ENCODE assay signal across 8 cellular contexts in the genomic region with DNA sequence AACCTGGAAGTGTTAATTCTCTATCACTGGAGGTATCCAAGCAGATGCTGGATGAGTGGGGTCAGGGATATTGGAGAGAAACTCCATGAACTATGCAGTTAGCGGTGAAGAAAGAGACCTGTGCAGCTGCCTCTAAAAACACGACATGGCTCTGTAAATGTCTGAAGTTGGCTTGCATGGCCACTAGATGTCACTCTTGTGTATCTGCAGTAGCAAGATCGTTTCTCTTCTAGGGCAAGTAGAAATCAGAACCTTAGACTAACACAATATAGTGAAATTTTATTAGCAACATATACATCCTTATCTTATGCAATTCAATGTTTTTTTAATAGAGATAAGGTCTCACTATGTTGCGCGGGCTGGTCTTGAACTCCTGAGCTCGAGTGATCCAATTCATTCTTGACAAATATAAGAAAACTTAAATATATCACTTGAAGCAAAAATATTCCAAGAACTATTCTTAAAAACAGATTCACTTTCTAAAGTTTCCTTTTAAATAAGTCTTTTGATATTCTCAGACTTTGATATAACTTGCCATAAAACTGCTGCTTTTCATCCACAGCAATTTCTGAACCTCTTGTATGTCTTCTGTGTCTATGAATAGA. TPM values are rescaled to one million over a fixed set of nuclear protein-coding genes. Genes with fewer than 3 reads are reported as not detected.
DNase-seq lines count a peak whose midpoint lies in the region; ATAC-seq and TF ChIP-seq lines count a peak whose summit lies in the region.

No MANE protein-coding gene starts in this region.

- POLR2A ChIA-PET in activated CD4-positive, alpha-beta T cell treated with anti-CD3 and anti-CD28 coated beads, Interleukin-2, amount 10 ng/mL, durations not matched to agents 7 days and 5 days (lab: Charles Lee) = no interaction called here

- CTCF ChIA-PET in activated CD4-positive, alpha-beta T cell treated with anti-CD3 and anti-CD28 coated beads, Interleukin-2, amount 10 ng/mL, durations not matched to agents 7 days and 5 days (lab: Charles Lee) = interaction anchor here (0.8 to 2.6 kb wide), 6 partner anchors 10 to 204 kb away, joined by 3 to 11 read pairs (median 4); no protein-coding TSS in a partner anchor

- peak; percentile 57 to 66 for ATAC-seq in natural killer cell treated with Interleukin-12 subunit alpha and Interleukin-12 subunit beta and Interleukin-15 and Interleukin-18, amount 100 ng/mL, for 72 hours
- no peak for ATAC-seq in HG03354 (IDR thresholded peaks at IDR 0.05; ENCODE audit: poor library complexity, severe bottlenecking, unreplicated experiment)

- 11 to 12% methylated on average over 6 of the region's 6 CpGs for WGBS in esophagus squamous epithelium, 2 donors

- no peaks in the 10 kb centered on the region for H3K9me3 Mint-ChIP-seq in activated CD4-positive, alpha-beta T cell treated with anti-CD3 and anti-CD28 coated beads, Interleukin-2, amount 10 ng/mL, durations not matched to agents 7 days and 5 days
- H3K9me3 Mint-ChIP-seq in natural killer cell treated with Interleukin-12 subunit alpha and Interleukin-12 subunit beta and Interleukin-15 and Interleukin-18, amount 100 ng/mL, for 72 hours = no peaks in the 10 kb centered on the region

- peaks cover 2% of the 10 kb centered on the region; the same call in 1 of the 2 replicates for H3K27me3 ChIP-seq in H7 (ENCODE audit: control insufficient read depth, insufficient read depth, low read length)
- H3K27me3 ChIP-seq in esophagus squamous epithelium = peaks cover 0 to 40% (median 0%) of the 10 kb centered on the region in 4 donors
- H3K27me3 ChIP-seq in vagina = no peaks in the 10 kb centered on the region

- no peaks in the 10 kb centered on the region for H3K4me1 Mint-ChIP-seq in activated CD4-positive, alpha-beta T cell treated with anti-CD3 and anti-CD28 coated beads, Interleukin-2, amount 10 ng/mL, durations not matched to agents 7 days and 5 days
- peaks cover 0 to 3% of the 10 kb centered on the region in 2 donors for H3K4me1 Mint-ChIP-seq in natural killer cell treated with Interleukin-12 subunit alpha and Interleukin-12 subunit beta and Interleukin-15 and Interleukin-18, amount 100 ng/mL, for 72 hours (ENCODE audit: low read depth in 2 of 2)

- H3K4me1 ChIP-seq in esophagus squamous epithelium (no peaks in the 10 kb centered on the region), vagina (no peaks in the 10 kb centered on the region)

- intact Hi-C loops in esophagus squamous epithelium (cut with DNase I) = loop anchor here (5.0 kb wide), 1 partner anchor 67 kb away; no protein-coding TSS in a partner anchor
- intact Hi-C loops in vagina (cut with DNase I) = loop anchor here (5.0 kb wide), 1 partner anchor 67 kb away; no protein-coding TSS in a partner anchor

- H3K4me3 ChIP-seq in H7 (ENCODE audit: insufficient read depth, low read depth, low read length) = no peak overlapping the region
- no peak overlapping the region for H3K4me3 ChIP-seq in esophagus squamous epithelium
- H3K4me3 ChIP-seq in vagina = no peak overlapping the region

- H3K36me3 Mint-ChIP-seq in activated CD4-positive, alpha-beta T cell treated with anti-CD3 and anti-CD28 coated beads, Interleukin-2, amount 10 ng/mL, durations not matched to agents 7 days and 5 days (ENCODE audit: low read depth) = no peaks in the 10 kb centered on the region
- H3K36me3 Mint-ChIP-seq in natural killer cell treated with Interleukin-12 subunit alpha and Interleukin-12 subunit beta and Interleukin-15 and Interleukin-18, amount 100 ng/mL, for 72 hours = no peaks in the 10 kb centered on the region

- TF ChIP-seq CTCF in esophagus squamous epithelium (IDR thresholded peaks at IDR 0.05) (peak; percentile 59 to 83 (median 74)), vagina (IDR thresholded peaks at IDR 0.05) (peak in 2 of 3 experiments; percentile 50 to 76)

- H3K27ac ChIP-seq in esophagus squamous epithelium (no peak overlapping the region), vagina (no peak overlapping the region)

- H3K27me3 Mint-ChIP-seq in activated CD4-positive, alpha-beta T cell treated with anti-CD3 and anti-CD28 coated beads, Interleukin-2, amount 10 ng/mL, durations not matched to agents 7 days and 5 days = peaks cover 13% of the 10 kb centered on the region
- H3K27me3 Mint-ChIP-seq in natural killer cell treated with Interleukin-12 subunit alpha and Interleukin-12 subunit beta and Interleukin-15 and Interleukin-18, amount 100 ng/mL, for 72 hours = peaks cover 29 to 40% of the 10 kb centered on the region in 2 donors

- DNase-seq in CMK (ENCODE audit: low read depth) = peak; percentile 34
- DNase-seq in H7 = peak; percentile 59
- DNase-seq in NCI-H460 (ENCODE audit: extremely low read depth, low read depth) = peak; percentile 57
- DNase-seq in activated CD4-positive, alpha-beta T cell treated with anti-CD3 and anti-CD28 coated beads, Interleukin-2, amount 10 ng/mL, durations not matched to agents 7 days and 5 days = peak; percentile 66
- DNase-seq in esophagus squamous epithelium (lab: John Stamatoyannopoulos, UW) = no peak
- DNase-seq in natural killer cell treated with Interleukin-12 subunit alpha and Interleukin-12 subunit beta and Interleukin-15 and Interleukin-18, amount 100 ng/mL, for 72 hours (ENCODE audit: low spot score) = no peak
- no peak for DNase-seq in vagina (ENCODE audit: extremely low spot score in 2 of 2)

- no peak overlapping the region for H3K4me3 Mint-ChIP-seq in activated CD4-positive, alpha-beta T cell treated with anti-CD3 and anti-CD28 coated beads, Interleukin-2, amount 10 ng/mL, durations not matched to agents 7 days and 5 days
- no peak overlapping the region for H3K4me3 Mint-ChIP-seq in natural killer cell treated with Interleukin-12 subunit alpha and Interleukin-12 subunit beta and Interleukin-15 and Interleukin-18, amount 100 ng/mL, for 72 hours

- H3K36me3 ChIP-seq in H7 (replicated peaks; ENCODE audit: control insufficient read depth, insufficient read depth, low read length) (no peaks in the 10 kb centered on the region), esophagus squamous epithelium (no peaks in the 10 kb centered on the region), vagina (no peaks in the 10 kb centered on the region)

- TF ChIP-seq POLR2A in esophagus squamous epithelium (IDR thresholded peaks at IDR 0.05) (no peak), vagina (IDR thresholded peaks at IDR 0.05) (no peak)

- no peak overlapping the region for H3K27ac Mint-ChIP-seq in activated CD4-positive, alpha-beta T cell treated with anti-CD3 and anti-CD28 coated beads, Interleukin-2, amount 10 ng/mL, durations not matched to agents 7 days and 5 days
- H3K27ac Mint-ChIP-seq in natural killer cell treated with Interleukin-12 subunit alpha and Interleukin-12 subunit beta and Interleukin-15 and Interleukin-18, amount 100 ng/mL, for 72 hours = no peak overlapping the region

- H3K9me3 ChIP-seq in esophagus squamous epithelium (no peaks in the 10 kb centered on the region), vagina (no peaks in the 10 kb centered on the region)

RNA-seq across cellular contexts. Expression of a gene that starts 2.9 kb away (rescaled TPM):
- total RNA-seq in H7 (2014; rRNA removed; shearing (Covaris generic)) = not detected in 2 replicates
- not detected in 2 replicates for total RNA-seq in NCI-H460 (2014; rRNA removed; shearing (Covaris generic))
- not detected in 2 replicates for polyA plus RNA-seq in NCI-H460 (2014; cell fraction: nucleus; rRNA removed)
- total RNA-seq in activated CD4-positive, alpha-beta T cell treated with anti-CD3 and anti-CD28 coated beads, Interleukin-2, amount 10 ng/mL, durations not matched to agents 7 days and 5 days = not detected
- total RNA-seq in esophagus squamous epithelium (not detected), vagina (not detected)
- not detected for total RNA-seq in natural killer cell treated with Interleukin-12 subunit alpha and Interleukin-12 subunit beta and Interleukin-15 and Interleukin-18, amount 100 ng/mL, for 72 hours

RNA-seq across cellular contexts. Expression of a gene that starts 45.8 kb away (rescaled TPM):
- 0.07 TPM in 1 of 2 replicates, not detected in the other for total RNA-seq in H7 (2014; rRNA removed; shearing (Covaris generic))
- total RNA-seq in NCI-H460 (2014; rRNA removed; shearing (Covaris generic)) = 0.46 TPM in 1 of 2 replicates, not detected in the other
- polyA plus RNA-seq in NCI-H460 (2014; cell fraction: nucleus; rRNA removed) = 0.10 and 1.7 TPM in 2 replicates
- not detected for total RNA-seq in activated CD4-positive, alpha-beta T cell treated with anti-CD3 and anti-CD28 coated beads, Interleukin-2, amount 10 ng/mL, durations not matched to agents 7 days and 5 days
- 1 to 10 TPM in 1 of 4 donors, under 1 TPM in 1, not detected in 2; 0.22 to 1.1 TPM for total RNA-seq in esophagus squamous epithelium
- total RNA-seq in natural killer cell treated with Interleukin-12 subunit alpha and Interleukin-12 subunit beta and Interleukin-15 and Interleukin-18, amount 100 ng/mL, for 72 hours = not detected
- 0.49 TPM for total RNA-seq in vagina

RNA-seq across cellular contexts. Expression of a gene that starts 49.0 kb away (rescaled TPM):
- total RNA-seq in H7 (2014; rRNA removed; shearing (Covaris generic)) = 0.21 TPM in 1 of 2 replicates, not detected in the other
- 1.4 and 3.2 TPM in 2 replicates for total RNA-seq in NCI-H460 (2014; rRNA removed; shearing (Covaris generic))
- 0.24 and 1.3 TPM in 2 replicates for polyA plus RNA-seq in NCI-H460 (2014; cell fraction: nucleus; rRNA removed)
- total RNA-seq in activated CD4-positive, alpha-beta T cell treated with anti-CD3 and anti-CD28 coated beads, Interleukin-2, amount 10 ng/mL, durations not matched to agents 7 days and 5 days = not detected
- total RNA-seq in esophagus squamous epithelium = 1 to 10 TPM in 1 of 4 donors, under 1 TPM in 1, not detected in 2; 0.70 to 4.6 TPM
- not detected for total RNA-seq in natural killer cell treated with Interleukin-12 subunit alpha and Interleukin-12 subunit beta and Interleukin-15 and Interleukin-18, amount 100 ng/mL, for 72 hours
- 5.4 TPM for total RNA-seq in vagina

Comparison
In these comparisons a context has a peak if more than half of its experiments do, and no peak if none do; other contexts are left out.
1. DNase-seq: peak in CMK (single experiment), H7 (single experiment), NCI-H460 (single experiment) and activated CD4-positive, alpha-beta T cell treated with anti-CD3 and anti-CD28 coated beads, Interleukin-2, amount 10 ng/mL, durations not matched to agents 7 days and 5 days (single experiment); none in esophagus squamous epithelium (single experiment), natural killer cell treated with Interleukin-12 subunit alpha and Interleukin-12 subunit beta and Interleukin-15 and Interleukin-18, amount 100 ng/mL, for 72 hours (single experiment) and vagina (0 of 2).